1 cellular context compared by ENCODE assay signal in genomic region chr3:151306168-151306810, GRCh38.
TF ChIP-seq lines count a peak whose summit lies in the region.

No MANE protein-coding gene starts in this region.

TF ChIP-seq in H1, 55 proteins besides CTCF, POLR2A, EP300 and RAD21:
- TF ChIP-seq GABPA (IDR thresholded peaks at IDR 0.05; ENCODE audit: borderline replicate concordance, insufficient read depth, low read length) (no peak), ZNF274 (IDR thresholded peaks at IDR 0.05; ENCODE audit: borderline replicate concordance, extremely low read depth, low read length) (no peak), CHD1 (IDR thresholded peaks at IDR 0.05; ENCODE audit: low read depth, low read length) (no peak), KDM4A (IDR thresholded peaks at IDR 0.05; ENCODE audit: low read depth, low read length, severe bottlenecking) (no peak), CEBPB (IDR thresholded peaks at IDR 0.05; ENCODE audit: low read depth, low read length) (no peak), SAP30 (IDR thresholded peaks at IDR 0.05; ENCODE audit: insufficient read depth, insufficient replicate concordance, low read length) (no peak), MAFK (IDR thresholded peaks at IDR 0.05; ENCODE audit: low read depth, low read length) (no peak), JUND (IDR thresholded peaks at IDR 0.05; ENCODE audit: low read length) (no peak), NRF1 (IDR thresholded peaks at IDR 0.05; ENCODE audit: low read depth, low read length) (no peak), TCF12 (IDR thresholded peaks at IDR 0.05; ENCODE audit: low read depth, low read length) (no peak), EZH2 (IDR thresholded peaks at IDR 0.05; ENCODE audit: low read depth, low read length, severe bottlenecking) (no peak), TBP (IDR thresholded peaks at IDR 0.05; ENCODE audit: low read depth, low read length) (no peak), RXRA (IDR thresholded peaks at IDR 0.05; ENCODE audit: insufficient read depth, low read depth, low read length) (no peak), JUN (IDR thresholded peaks at IDR 0.05; ENCODE audit: low read depth, low read length) (no peak)
TF ChIP-seq in H1: peak in this region for 0.
